ENCODE assay signal across 7 cellular contexts in the genomic region with DNA sequence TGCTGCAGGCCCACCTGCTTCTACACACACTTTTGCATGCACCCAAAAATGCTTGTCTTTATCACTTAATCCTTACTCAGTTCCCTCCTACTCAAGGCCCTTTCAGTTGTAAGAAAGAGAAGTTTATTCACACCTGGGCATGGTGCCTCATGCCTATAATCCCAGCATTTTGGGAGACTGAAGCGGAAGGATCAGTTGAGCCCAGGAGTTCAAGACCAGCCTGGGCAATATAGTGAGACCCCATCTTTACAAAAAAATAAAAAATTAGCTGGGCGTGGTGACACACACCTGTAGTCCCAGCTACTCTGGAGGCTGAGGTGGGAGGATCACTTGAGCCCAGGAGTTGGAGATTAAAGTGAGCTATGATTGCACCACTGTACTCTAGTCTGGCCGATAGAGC. TPM values are rescaled to one million over a fixed set of nuclear protein-coding genes. Genes with fewer than 3 reads are reported as not detected.
DNase-seq lines count a peak whose midpoint lies in the region; ATAC-seq, FAIRE-seq and TF ChIP-seq lines count a peak whose summit lies in the region.
"Not testable (repeated sequence)": the region's sequence is repeated elsewhere in the genome, so short reads cannot be mapped to it uniquely, and the experiment has no call there.

No MANE protein-coding gene starts in this region.

- not testable (repeated sequence) for TF ChIP-seq EP300 in SK-N-SH (IDR thresholded peaks at IDR 0.05; ENCODE audit: borderline replicate concordance in 1 of 2, low read depth in 1 of 2, low read length in 1 of 2); K562 (IDR thresholded peaks at IDR 0.05; ENCODE audit: low read length)

- not testable (repeated sequence) for H3K27me3 ChIP-seq in CD4-positive, alpha-beta memory T cell (ENCODE audit: insufficient read depth, low read length); SK-N-SH (ENCODE audit: insufficient read depth); K562 (ENCODE audit: control insufficient read depth in 2 of 2, insufficient read depth in 2 of 2, low read length in 2 of 2); skeletal muscle tissue (ENCODE audit: control insufficient read depth in 3 of 3, insufficient read depth in 3 of 3, low read length in 3 of 3)

- H3K36me3 ChIP-seq in CD4-positive, alpha-beta memory T cell (ENCODE audit: insufficient read depth, low read length); SK-N-SH (replicated peaks in 1 of 2; ENCODE audit: control insufficient read depth in 1 of 2, insufficient read depth in 2 of 2, low read length in 1 of 2); K562 (ENCODE audit: control insufficient read depth, insufficient read depth, low read length); skeletal muscle tissue (ENCODE audit: control insufficient read depth in 3 of 3, insufficient read depth in 3 of 3, low read length in 3 of 3): not testable (repeated sequence)

- H3K4me1 Mint-ChIP-seq in CD4-positive, alpha-beta memory T cell: peaks cover 31 to 50% (median 39%) of the 10 kb centered on the region in 4 donors
- H3K4me1 Mint-ChIP-seq in activated CD4-positive, alpha-beta T cell treated with anti-CD3 and anti-CD28 coated beads, Interleukin-2, amount 10 ng/mL, durations not matched to agents 7 days and 5 days: peaks cover 34% of the 10 kb centered on the region
- peaks cover 25% of the 10 kb centered on the region for H3K4me1 Mint-ChIP-seq in activated T-helper 2 cell treated with anti-CD3 and anti-CD28 coated beads, Interferon-gamma antibody, Interleukin-2, Interleukin-4, amounts not matched to agents 10 μg/mL and 5 μg/mL and 100 μg/mL, durations not matched to agents 14 hours and 24 hours and 36 hours (ENCODE audit: low read depth)
- H3K4me1 Mint-ChIP-seq in memory B cell: peaks cover 13% of the 10 kb centered on the region

- CTCF ChIA-PET in CD4-positive, alpha-beta memory T cell (lab: Charles Lee; ENCODE audit: partially characterized antibody): interaction anchor here (1.6 to 5.2 kb wide), 4 partner anchors 10 to 252 kb away, joined by 5 to 43 read pairs (median 18); no protein-coding TSS in a partner anchor
- CTCF ChIA-PET in SK-N-SH (lab: Yijun Ruan, JAX): interaction anchor here (1.0 to 2.4 kb wide), 3 partner anchors 9 to 251 kb away, joined by 4 to 17 read pairs (median 11); no protein-coding TSS in a partner anchor
- CTCF ChIA-PET in activated CD4-positive, alpha-beta T cell treated with anti-CD3 and anti-CD28 coated beads, Interleukin-2, amount 10 ng/mL, durations not matched to agents 7 days and 5 days (lab: Charles Lee): interaction anchor here (0.9 to 2.7 kb wide), 3 partner anchors 10 to 252 kb away, joined by 3 to 13 read pairs (median 4); no protein-coding TSS in a partner anchor
- CTCF ChIA-PET in K562 (lab: Yijun Ruan, JAX; ENCODE audit: low intra/inter-chr PET ratio): not testable (repeated sequence)

- H3K9me3 ChIP-seq in CD4-positive, alpha-beta memory T cell (ENCODE audit: control insufficient read depth in 1 of 2, low read length in 2 of 2); SK-N-SH; K562 (replicated peaks; ENCODE audit: control insufficient read depth, insufficient read depth, low read depth, low read length); skeletal muscle tissue (ENCODE audit: control insufficient read depth in 3 of 3, low read length in 3 of 3): not testable (repeated sequence)

- H3K79me2 ChIP-seq in SK-N-SH (ENCODE audit: insufficient read depth); K562 (ENCODE audit: control insufficient read depth, insufficient read depth, low read length): not testable (repeated sequence)

- H3K27ac Mint-ChIP-seq in CD4-positive, alpha-beta memory T cell: peak overlapping the region; percentile 47 to 90 (median 81)
- peak overlapping the region; percentile 85 for H3K27ac Mint-ChIP-seq in activated CD4-positive, alpha-beta T cell treated with anti-CD3 and anti-CD28 coated beads, Interleukin-2, amount 10 ng/mL, durations not matched to agents 7 days and 5 days
- H3K27ac Mint-ChIP-seq in activated T-helper 2 cell treated with anti-CD3 and anti-CD28 coated beads, Interferon-gamma antibody, Interleukin-2, Interleukin-4, amounts not matched to agents 10 μg/mL and 5 μg/mL and 100 μg/mL, durations not matched to agents 14 hours and 24 hours and 36 hours: peak overlapping the region; percentile 51
- H3K27ac Mint-ChIP-seq in memory B cell: peak overlapping the region; percentile 9

- POLR2A ChIA-PET in CD4-positive, alpha-beta memory T cell (lab: Charles Lee; ENCODE audit: partially characterized antibody): interaction anchor here (1.0 to 2.3 kb wide), 2 partner anchors 41 to 42 kb away, joined by 3 to 13 read pairs; a partner anchor contains a TSS
- POLR2A ChIA-PET in SK-N-SH (lab: Yijun Ruan, JAX); activated CD4-positive, alpha-beta T cell treated with anti-CD3 and anti-CD28 coated beads, Interleukin-2, amount 10 ng/mL, durations not matched to agents 7 days and 5 days (lab: Charles Lee): not testable (repeated sequence)
- POLR2A ChIA-PET in K562 (lab: Yijun Ruan, JAX): interaction anchor here (1.2 kb wide), 1 partner anchor 252 kb away, joined by 3 read pairs; no protein-coding TSS in a partner anchor

- not testable (repeated sequence) for H3K27me3 Mint-ChIP-seq in CD4-positive, alpha-beta memory T cell; activated CD4-positive, alpha-beta T cell treated with anti-CD3 and anti-CD28 coated beads, Interleukin-2, amount 10 ng/mL, durations not matched to agents 7 days and 5 days; activated T-helper 2 cell treated with anti-CD3 and anti-CD28 coated beads, Interferon-gamma antibody, Interleukin-2, Interleukin-4, amounts not matched to agents 10 μg/mL and 5 μg/mL and 100 μg/mL, durations not matched to agents 14 hours and 24 hours and 36 hours (ENCODE audit: low read depth); memory B cell

- not testable (repeated sequence) for FAIRE-seq in K562 (lab: Jason Lieb, UNC)

- not testable (repeated sequence) for H3K27ac ChIP-seq in CD4-positive, alpha-beta memory T cell (ENCODE audit: low read depth, low read length); SK-N-SH (ENCODE audit: low read depth in 2 of 2, low read length in 1 of 2); K562 (ENCODE audit: extremely low read depth, low read depth, low read length)
- peak overlapping the region; percentile 63 for H3K27ac ChIP-seq in skeletal muscle tissue (ENCODE audit: low read depth, low read length)

- H3K4me2 ChIP-seq in SK-N-SH; K562 (ENCODE audit: insufficient read depth, low read length): not testable (repeated sequence)

- TF ChIP-seq RAD21 in SK-N-SH (IDR thresholded peaks at IDR 0.05; ENCODE audit: low read length); K562 (CRISPR knock-in tag; conservative IDR thresholded peaks at IDR 0.05 in 1 of 2, IDR thresholded peaks at IDR 0.05 in 1 of 2): not testable (repeated sequence)

- not testable (repeated sequence) for TF ChIP-seq POLR2A in K562 (conservative IDR thresholded peaks at IDR 0.05)

- not testable (repeated sequence) for H4K20me1 ChIP-seq in SK-N-SH (ENCODE audit: insufficient read depth); K562 (replicated peaks; ENCODE audit: control insufficient read depth, insufficient read depth, low read length)

- H3F3A ChIP-seq in SK-N-SH (replicated peaks; ENCODE audit: insufficient read depth): not testable (repeated sequence)

- intact Hi-C loops in CD4-positive, alpha-beta memory T cell (cut with micrococcal nuclease); activated T-helper 2 cell treated with anti-CD3 and anti-CD28 coated beads, Interferon-gamma antibody, Interleukin-2, Interleukin-4, amounts not matched to agents 10 μg/mL and 5 μg/mL and 100 μg/mL, durations not matched to agents 14 hours and 24 hours and 36 hours (cut with micrococcal nuclease); K562 (cut with micrococcal nuclease): not testable (repeated sequence)

- not testable (repeated sequence) for H3K4me3 ChIP-seq in CD4-positive, alpha-beta memory T cell (ENCODE audit: low read length in 2 of 2); SK-N-SH (ENCODE audit: low read depth in 2 of 2, low read length in 1 of 2); K562; skeletal muscle tissue (ENCODE audit: low read length in 3 of 3)

- 98% methylated on average over 3 of the region's 3 CpGs for WGBS in SK-N-SH (ENCODE audit: low lambda C conversion rate)
- WGBS in K562 (ENCODE audit: insufficient coverage, low coverage, missing lambda C conversion rate): 59% methylated on average over 3 of the region's 3 CpGs

- peak overlapping the region in 1 of 8 donors; percentile 35 for H3K4me3 Mint-ChIP-seq in CD4-positive, alpha-beta memory T cell
- not testable (repeated sequence) for H3K4me3 Mint-ChIP-seq in activated CD4-positive, alpha-beta T cell treated with anti-CD3 and anti-CD28 coated beads, Interleukin-2, amount 10 ng/mL, durations not matched to agents 7 days and 5 days; activated T-helper 2 cell treated with anti-CD3 and anti-CD28 coated beads, Interferon-gamma antibody, Interleukin-2, Interleukin-4, amounts not matched to agents 10 μg/mL and 5 μg/mL and 100 μg/mL, durations not matched to agents 14 hours and 24 hours and 36 hours (ENCODE audit: low read depth); memory B cell

- H3K36me3 Mint-ChIP-seq in CD4-positive, alpha-beta memory T cell; activated CD4-positive, alpha-beta T cell treated with anti-CD3 and anti-CD28 coated beads, Interleukin-2, amount 10 ng/mL, durations not matched to agents 7 days and 5 days (ENCODE audit: low read depth); activated T-helper 2 cell treated with anti-CD3 and anti-CD28 coated beads, Interferon-gamma antibody, Interleukin-2, Interleukin-4, amounts not matched to agents 10 μg/mL and 5 μg/mL and 100 μg/mL, durations not matched to agents 14 hours and 24 hours and 36 hours (ENCODE audit: low read depth); memory B cell: not testable (repeated sequence)

- not testable (repeated sequence) for H3K9ac ChIP-seq in SK-N-SH; K562 (ENCODE audit: insufficient read depth in 1 of 2, low read depth in 2 of 2, low read length in 2 of 2); skeletal muscle tissue (ENCODE audit: low read depth in 1 of 3, low read length in 3 of 3)

- TF ChIP-seq CTCF in SK-N-SH (IDR thresholded peaks at IDR 0.05); K562 (IDR thresholded peaks at IDR 0.05 in 2 of 3, conservative IDR thresholded peaks at IDR 0.05 in 1 of 3; ENCODE audit: insufficient read depth in 2 of 3, low read depth in 1 of 3, low read length in 3 of 3): not testable (repeated sequence)

- in situ Hi-C loops in K562 (cut with MboI): not testable (repeated sequence)

- H3K9me3 Mint-ChIP-seq in CD4-positive, alpha-beta memory T cell; activated CD4-positive, alpha-beta T cell treated with anti-CD3 and anti-CD28 coated beads, Interleukin-2, amount 10 ng/mL, durations not matched to agents 7 days and 5 days; activated T-helper 2 cell treated with anti-CD3 and anti-CD28 coated beads, Interferon-gamma antibody, Interleukin-2, Interleukin-4, amounts not matched to agents 10 μg/mL and 5 μg/mL and 100 μg/mL, durations not matched to agents 14 hours and 24 hours and 36 hours; memory B cell: not testable (repeated sequence)

- H3K9me1 ChIP-seq in K562 (ENCODE audit: control insufficient read depth, insufficient read depth, low read length): not testable (repeated sequence)

- not testable (repeated sequence) for DNase-seq in CD4-positive, alpha-beta memory T cell; SK-N-SH; activated CD4-positive, alpha-beta T cell treated with anti-CD3 and anti-CD28 coated beads, Interleukin-2, amount 10 ng/mL, durations not matched to agents 7 days and 5 days; activated T-helper 2 cell treated with anti-CD3 and anti-CD28 coated beads, Interferon-gamma antibody, Interleukin-2, Interleukin-4, amounts not matched to agents 10 μg/mL and 5 μg/mL and 100 μg/mL, durations not matched to agents 14 hours and 24 hours and 36 hours (ENCODE audit: low spot score); K562 (ENCODE audit: extremely low read depth in 1 of 4, low spot score in 3 of 4); memory B cell (ENCODE audit: low spot score in 2 of 2)

- BruUV-seq in K562 (replicated peaks; lab: Mats Ljungman, UMichigan): not testable (repeated sequence)

- peaks cover 40% of the 10 kb centered on the region for H3K4me1 ChIP-seq in CD4-positive, alpha-beta memory T cell (ENCODE audit: insufficient read depth, low read length)
- not testable (repeated sequence) for H3K4me1 ChIP-seq in SK-N-SH (ENCODE audit: control insufficient read depth in 1 of 2, insufficient read depth in 2 of 2, low read depth in 1 of 2, low read length in 1 of 2)
- peaks cover 16 to 21% of the 10 kb centered on the region in 2 experiments; a peak in 4 of 5 replicates for H3K4me1 ChIP-seq in K562 (replicated peaks in 1 of 2; ENCODE audit: control insufficient read depth in 2 of 2, insufficient read depth in 2 of 2, low read length in 2 of 2)
- H3K4me1 ChIP-seq in skeletal muscle tissue (ENCODE audit: control insufficient read depth in 3 of 3, insufficient read depth in 3 of 3, low read length in 3 of 3): peaks cover 12 to 39% (median 18%) of the 10 kb centered on the region in 3 donors

- H3K9me2 ChIP-seq in SK-N-SH: not testable (repeated sequence)

- H2AFZ ChIP-seq in SK-N-SH (ENCODE audit: low read depth); K562 (ENCODE audit: low read depth, low read length): not testable (repeated sequence)

- ATAC-seq in K562: peak; percentile 13; the same call in 2 of the 3 replicates
- not testable (repeated sequence) for ATAC-seq in memory B cell (ENCODE audit: low read depth)

RNA-seq across cellular contexts. Expression of a gene that starts 42.4 kb away (rescaled TPM):
- total RNA-seq in CD4-positive, alpha-beta memory T cell: over 10,000 TPM; 10,578 to 11,080 TPM
- 1,000 to 10,000 TPM; 2,372 to 3,792 TPM for polyA plus RNA-seq in CD4-positive, alpha-beta memory T cell
- 1,919 and 2,653 TPM in 2 replicates for polyA plus RNA-seq in SK-N-SH (2012; rRNA removed)
- 3,224 and 4,461 TPM in 2 replicates for polyA plus RNA-seq in SK-N-SH (2012; cell fraction: cytosol; rRNA removed)
- polyA plus RNA-seq in SK-N-SH (2012; cell fraction: nucleus; rRNA removed): 453 and 593 TPM in 2 replicates
- total RNA-seq in activated CD4-positive, alpha-beta T cell treated with anti-CD3 and anti-CD28 coated beads, Interleukin-2, amount 10 ng/mL, durations not matched to agents 7 days and 5 days: 1,000 to 10,000 TPM; 4,825 to 5,097 TPM
- total RNA-seq in activated T-helper 2 cell treated with anti-CD3 and anti-CD28 coated beads, Interferon-gamma antibody, Interleukin-2, Interleukin-4, amounts not matched to agents 10 μg/mL and 5 μg/mL and 100 μg/mL, durations not matched to agents 14 hours and 24 hours and 36 hours: 2,606 and 2,653 TPM in 2 replicates
- 149 and 287 TPM in 2 replicates for total RNA-seq in K562 (2011; cell fraction: chromatin; rRNA removed; ENCODE audit: low replicate concordance)
- 162 and 165 TPM in 2 replicates for total RNA-seq in K562 (2011; cell fraction: nucleolus; rRNA removed)
- 289 and 732 TPM in 2 replicates for total RNA-seq in K562 (2011; cell fraction: nucleoplasm; rRNA removed)
- 658 and 687 TPM in 2 replicates for total RNA-seq in K562 (2014; rRNA removed)
- total RNA-seq in K562 (2014; rRNA removed; fragmentation: Illumina TruSeq; extraction: Trizol): 1,890 and 2,065 TPM in 2 replicates
- 1,896 and 1,906 TPM in 2 replicates for total RNA-seq in K562 (2015; rRNA removed; fragmentation: Illumina TruSeq; extraction: Trizol)
- total RNA-seq in K562 (2021): 1,201 and 1,281 TPM in 2 replicates
- polyA plus RNA-seq in K562 (2011; rRNA removed): 2,188 and 2,403 TPM in 2 replicates
- polyA plus RNA-seq in K562 (2011; cell fraction: cytosol; rRNA removed): 605 and 1,162 TPM in 2 replicates
- polyA plus RNA-seq in K562 (2011; cell fraction: nucleus; rRNA removed): 271 and 513 TPM in 2 replicates
- polyA plus RNA-seq in K562 (2012): 2,006 and 3,546 TPM in 2 replicates
- 2,213 and 2,508 TPM in 2 replicates for polyA plus RNA-seq in K562 (2014; fragmentation: Illumina TruSeq; extraction: Trizol)
- 100 to 1,000 TPM; 602 to 615 TPM for polyA plus RNA-seq in K562 (2014; fragmentation: Nextera tagmentation; extraction: Ambion mirVana)
- polyA plus RNA-seq in K562 (2014; rRNA removed): 1,757 and 1,784 TPM in 2 replicates
- 1,164 and 1,375 TPM in 2 replicates for polyA minus RNA-seq in K562 (2011; rRNA and poly(A)+ RNA removed)
- polyA minus RNA-seq in K562 (2011; cell fraction: cytosol; rRNA and poly(A)+ RNA removed): 434 and 456 TPM in 2 replicates
- 125 and 222 TPM in 2 replicates for polyA minus RNA-seq in K562 (2011; cell fraction: nucleus; rRNA and poly(A)+ RNA removed)
- total RNA-seq in skeletal muscle tissue: 4,283 TPM

Comparison
In these comparisons a context has a peak if more than half of its experiments do, and no peak if none do; other contexts are left out.
1. H3K27ac Mint-ChIP-seq: peak in every context shown above with its lines; median percentile 85 in activated CD4-positive, alpha-beta T cell treated with anti-CD3 and anti-CD28 coated beads, Interleukin-2, amount 10 ng/mL, durations not matched to agents 7 days and 5 days; 81 in CD4-positive, alpha-beta memory T cell; 51 in activated T-helper 2 cell treated with anti-CD3 and anti-CD28 coated beads, Interferon-gamma antibody, Interleukin-2, Interleukin-4, amounts not matched to agents 10 μg/mL and 5 μg/mL and 100 μg/mL, durations not matched to agents 14 hours and 24 hours and 36 hours; 9 in memory B cell.